In genomic region chr7:87935373-87935706, GRCh38 we compare ENCODE assay signal across 7 cellular contexts. TPM values are rescaled to one million over a fixed set of nuclear protein-coding genes. Genes with fewer than 3 reads are reported as not detected.
DNase-seq lines count a peak whose midpoint lies in the region; ATAC-seq and TF ChIP-seq lines count a peak whose summit lies in the region.

No MANE protein-coding gene starts in this region.

- H3K79me2 ChIP-seq in OCI-LY1 (ENCODE audit: insufficient read depth, low read length): no peaks in the 10 kb centered on the region
- H3K79me2 ChIP-seq in fibroblast of lung (ENCODE audit: control insufficient read depth, insufficient read depth, low read length): no peaks in the 10 kb centered on the region

- TF ChIP-seq CTCF in GM12865 (IDR thresholded peaks at IDR 0.05; ENCODE audit: insufficient read depth, low read depth, low read length, missing control alignments) (no peak), OCI-LY1 (IDR thresholded peaks at IDR 0.05; ENCODE audit: low read length) (no peak), fibroblast of lung (conservative IDR thresholded peaks at IDR 0.05 in 1 of 2, IDR thresholded peaks at IDR 0.05 in 1 of 2; ENCODE audit: low read depth in 1 of 2, low read length in 2 of 2) (no peak), sigmoid colon (IDR thresholded peaks at IDR 0.05) (no peak)

- peak overlapping the region; percentile 79 for H3K4me3 ChIP-seq in GM12865 (ENCODE audit: low read depth, low read length)
- peak overlapping the region; percentile 70 for H3K4me3 ChIP-seq in OCI-LY1 (ENCODE audit: low read depth, low read length, poor library complexity, severe bottlenecking)
- H3K4me3 ChIP-seq in fibroblast of lung (replicated peaks in 1 of 4; ENCODE audit: control extremely low read depth in 1 of 4, insufficient read depth in 1 of 4, low read depth in 3 of 4, low read length in 4 of 4): peak overlapping the region in 3 of 4 experiments; percentile 57 to 73 (median 62)
- peak overlapping the region in 3 of 4 donors; percentile 54 to 76 (median 75) for H3K4me3 ChIP-seq in sigmoid colon

- no peaks in the 10 kb centered on the region for H4K20me1 ChIP-seq in OCI-LY1 (ENCODE audit: insufficient read depth, low read length)
- H4K20me1 ChIP-seq in fibroblast of lung (ENCODE audit: control insufficient read depth, extremely low read depth, insufficient read depth, low read length): no peaks in the 10 kb centered on the region

- WGBS in sigmoid colon, 2 donors: 56 to 60% methylated on average over 8 of the region's 8 CpGs

- peaks cover 14% of the 10 kb centered on the region for H3K36me3 ChIP-seq in OCI-LY1 (ENCODE audit: insufficient read depth, low read length)
- no peaks in the 10 kb centered on the region for H3K36me3 ChIP-seq in fibroblast of lung (ENCODE audit: control insufficient read depth, insufficient read depth, low read length)
- H3K36me3 ChIP-seq in sigmoid colon: no peaks in the 10 kb centered on the region

- H3K27me3 ChIP-seq in OCI-LY1 (ENCODE audit: insufficient read depth, low read length) (no peaks in the 10 kb centered on the region), fibroblast of lung (ENCODE audit: control insufficient read depth, insufficient read depth, low read length) (peaks cover 2% of the 10 kb centered on the region), sigmoid colon (peaks cover 0 to 8% (median 0%) of the 10 kb centered on the region in 3 donors)

- no peaks in the 10 kb centered on the region for H3K9me2 ChIP-seq in OCI-LY1 (ENCODE audit: low read depth, low read length)

- no peak overlapping the region for H3K27ac ChIP-seq in OCI-LY1 (ENCODE audit: low read depth, low read length, poor library complexity, severe bottlenecking)
- no peak overlapping the region for H3K27ac ChIP-seq in fibroblast of lung (ENCODE audit: insufficient read depth, low read length)
- no peak overlapping the region for H3K27ac ChIP-seq in sigmoid colon

- no peaks in the 10 kb centered on the region for H3F3A ChIP-seq in OCI-LY1 (ENCODE audit: insufficient read depth, low read length)

- no peak for TF ChIP-seq POLR2A in sigmoid colon (IDR thresholded peaks at IDR 0.05)

- H2AFZ ChIP-seq in OCI-LY1 (ENCODE audit: low read length) (no peak overlapping the region), fibroblast of lung (ENCODE audit: low read length) (peak overlapping the region; percentile 82)

- H3K4me2 ChIP-seq in OCI-LY1 (ENCODE audit: low read length) (peak overlapping the region; percentile 96), fibroblast of lung (ENCODE audit: extremely low read depth, insufficient read depth, low read length) (peak overlapping the region; percentile 86)

- TF ChIP-seq EP300 in sigmoid colon (IDR thresholded peaks at IDR 0.05): no peak

- DNase-seq in GM12865 (ENCODE audit: low read depth) (peak; percentile 28), fibroblast of lung (ENCODE audit: low read depth in 2 of 2) (no peak), sigmoid colon (no peak), SKM-1 treated with dmso at 0.1 percent for 144 hours (lab: John Stamatoyannopoulos, UW; ENCODE audit: unreplicated experiment) (no peak), GOT3 (lab: John Stamatoyannopoulos, UW) (no peak)

- H3K4me1 ChIP-seq in OCI-LY1 (ENCODE audit: insufficient read depth, low read length, severe bottlenecking): peaks cover 19% of the 10 kb centered on the region
- H3K4me1 ChIP-seq in fibroblast of lung (ENCODE audit: control insufficient read depth, extremely low read depth, insufficient read depth, low read length): no peaks in the 10 kb centered on the region
- H3K4me1 ChIP-seq in sigmoid colon: peaks cover 0 to 16% (median 11%) of the 10 kb centered on the region in 4 donors

- no peak for ATAC-seq in GM18858 (IDR thresholded peaks at IDR 0.05; ENCODE audit: unreplicated experiment)

- intact Hi-C loops in sigmoid colon (cut with DNase I): no loop called here

- H3K9ac ChIP-seq in OCI-LY1 (ENCODE audit: low read length) (peak overlapping the region; percentile 68), fibroblast of lung (ENCODE audit: insufficient read depth, low read length) (no peak overlapping the region)

- H3K9me3 ChIP-seq in OCI-LY1 (ENCODE audit: low read length) (no peaks in the 10 kb centered on the region), fibroblast of lung (ENCODE audit: control insufficient read depth, insufficient read depth, low read depth, low read length) (no peaks in the 10 kb centered on the region), sigmoid colon (no peaks in the 10 kb centered on the region)

RNA-seq across cellular contexts. Expression of gene ADAM22, which starts 1.3 kb away (rescaled TPM):
- total RNA-seq in fibroblast of lung (0.51 and 0.66 TPM in 2 replicates), sigmoid colon (1 to 10 TPM; 1.4 to 3.5 (median 1.9) TPM)
- polyA plus RNA-seq in fibroblast of lung (0.18 and 0.33 TPM in 2 replicates), sigmoid colon (1 to 10 TPM in 1 of 3 donors, under 1 TPM in 2; under 0.01 to 1.0 (median 0.23) TPM)
- 0.10 TPM in 2 replicates for polyA plus RNA-seq in fibroblast of lung (2012)
- not detected in 2 replicates for polyA minus RNA-seq in fibroblast of lung (ENCODE audit: low replicate concordance)

RNA-seq across cellular contexts. Expression of gene DBF4, which starts 59.0 kb away (rescaled TPM):
- total RNA-seq in fibroblast of lung: 11.3 and 13.9 TPM in 2 replicates
- polyA plus RNA-seq in fibroblast of lung: 5.5 and 14.8 TPM in 2 replicates
- 8.0 and 17.5 TPM in 2 replicates for polyA plus RNA-seq in fibroblast of lung (2012)
- 1.1 and 1.8 TPM in 2 replicates for polyA minus RNA-seq in fibroblast of lung (ENCODE audit: low replicate concordance)
- total RNA-seq in sigmoid colon: 1 to 10 TPM; 2.3 to 6.4 (median 3.0) TPM
- polyA plus RNA-seq in sigmoid colon: 10 to 100 TPM in 2 of 3 donors, 1 to 10 TPM in 1; 5.4 to 13.7 (median 12.5) TPM

RNA-seq across cellular contexts. Expression of gene SLC25A40, which starts 59.2 kb away (rescaled TPM):
- 4.1 and 6.3 TPM in 2 replicates for total RNA-seq in fibroblast of lung
- 9.9 and 10.2 TPM in 2 replicates for polyA plus RNA-seq in fibroblast of lung
- polyA plus RNA-seq in fibroblast of lung (2012): 7.1 and 11.0 TPM in 2 replicates
- polyA minus RNA-seq in fibroblast of lung (ENCODE audit: low replicate concordance): 0.43 and 0.59 TPM in 2 replicates
- total RNA-seq in sigmoid colon: 10 to 100 TPM; 17.4 to 46.8 (median 21.9) TPM
- polyA plus RNA-seq in sigmoid colon: 10 to 100 TPM in 2 of 3 donors, 1 to 10 TPM in 1; 9.6 to 17.1 (median 12.1) TPM
